ENCODE assay signal across 7 cellular contexts in the genomic region with DNA sequence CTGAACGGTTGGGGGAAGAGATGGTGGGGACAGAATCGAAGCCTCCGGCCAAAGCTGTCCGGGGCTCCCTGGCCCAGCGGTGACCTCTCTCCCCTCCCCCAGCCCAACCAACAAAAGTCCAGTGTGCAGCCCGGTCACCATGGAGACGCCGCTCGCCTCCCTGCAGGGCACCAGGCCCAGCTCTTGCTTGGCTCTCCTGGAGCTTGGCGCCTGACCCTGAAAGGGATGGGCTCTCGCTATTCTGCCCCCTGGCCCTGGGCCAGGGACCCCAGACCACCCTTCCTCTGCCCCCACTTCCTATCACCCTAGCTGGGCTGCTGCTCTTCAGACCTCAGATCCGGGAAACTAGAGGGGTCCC. TPM values are rescaled to one million over a fixed set of nuclear protein-coding genes. Genes with fewer than 3 reads are reported as not detected.
A peak's percentile ranks its signal among the peaks of the same experiment; 100 is the strongest.
DNase-seq lines count a peak whose midpoint lies in the region; ATAC-seq and TF ChIP-seq lines count a peak whose summit lies in the region.

No MANE protein-coding gene starts in this region.

- in situ Hi-C loops in GM23248 (cut with MboI), result no loop called here

- peak overlapping the region; percentile 73 for H3K9ac ChIP-seq in GM23248
- H3K9ac ChIP-seq in SK-N-SH, result peak overlapping the region; percentile 67; the same call in 1 of the 2 replicates

- H3K4me3 ChIP-seq in GM23248 (peak overlapping the region; percentile 76), SK-N-SH (ENCODE audit: low read depth in 2 of 2, low read length in 1 of 2) (peak overlapping the region; percentile 66 to 70)

- intact Hi-C loops in sciatic nerve (cut with DNase I), result no loop called here

- DNase-seq in GM23248 (peak; percentile 63), SK-N-SH (peak; percentile 86), fibroblast of the conjunctiva (ENCODE audit: low read depth) (peak; percentile 48), sciatic nerve (ENCODE audit: low spot score) (peak; percentile 86), NCI-H446 treated with DMSO at 0.1 percent for 48 hours (lab: John Stamatoyannopoulos, UW) (no peak), RPMI8226 (no peak)

- POLR2A ChIA-PET in SK-N-SH (lab: Yijun Ruan, JAX), result interaction anchor here (0.7 to 2.6 kb wide), 8 partner anchors 9 to 68 kb away, joined by 3 to 13 read pairs (median 4); partner anchors contain the start of genes CCDC78 and CIAO3

- H3K27me3 ChIP-seq in GM23248 (replicated peaks; ENCODE audit: insufficient read depth), result no peaks in the 10 kb centered on the region
- no peaks in the 10 kb centered on the region for H3K27me3 ChIP-seq in SK-N-SH (ENCODE audit: insufficient read depth)

- peaks cover 9% of the 10 kb centered on the region; the same call in 1 of the 2 replicates for H3K4me1 ChIP-seq in GM23248 (ENCODE audit: insufficient read depth)
- H3K4me1 ChIP-seq in SK-N-SH (ENCODE audit: control insufficient read depth in 1 of 2, insufficient read depth in 2 of 2, low read depth in 1 of 2, low read length in 1 of 2), result peaks cover 13 to 43% of the 10 kb centered on the region in 2 experiments; a peak in 3 of 4 replicates

- no peak for TF ChIP-seq CTCF in SK-N-SH (IDR thresholded peaks at IDR 0.05)

- H3K4me2 ChIP-seq in GM23248 (ENCODE audit: unreplicated experiment) (peak overlapping the region; percentile 63), SK-N-SH (peak overlapping the region; percentile 93)

- CTCF ChIA-PET in SK-N-SH (lab: Yijun Ruan, JAX), result interaction anchor here (0.6 to 22.4 kb wide), 10 partner anchors 11 to 68 kb away, joined by 3 to 358 read pairs (median 9); partner anchors contain the start of genes ANTKMT, CCDC78, CHTF18 and CIAO3

- H3K27ac ChIP-seq in GM23248 (no peak overlapping the region), SK-N-SH (ENCODE audit: low read depth in 2 of 2, low read length in 1 of 2) (peak overlapping the region; percentile 56 to 91; a peak in 3 of 4 replicates)

- no peak for TF ChIP-seq RAD21 in SK-N-SH (IDR thresholded peaks at IDR 0.05; ENCODE audit: low read length)

- H3K9me2 ChIP-seq in GM23248 (ENCODE audit: insufficient read depth) (no peaks in the 10 kb centered on the region), SK-N-SH (no peaks in the 10 kb centered on the region)

- no peaks in the 10 kb centered on the region; the same call in 1 of the 2 replicates for H3K79me2 ChIP-seq in GM23248 (ENCODE audit: insufficient read depth)
- H3K79me2 ChIP-seq in SK-N-SH (ENCODE audit: insufficient read depth), result 0 out of 2 replicates have a peak, but pooled peaks cover 2% of the 10 kb centered on the region

- peak in 1 of 2 experiments; percentile 40; a peak in 2 of 4 replicates for TF ChIP-seq EP300 in SK-N-SH (IDR thresholded peaks at IDR 0.05; ENCODE audit: borderline replicate concordance in 1 of 2, low read depth in 1 of 2, low read length in 1 of 2)

- H3K9me3 ChIP-seq in GM23248 (ENCODE audit: low read depth) (no peaks in the 10 kb centered on the region), SK-N-SH (no peaks in the 10 kb centered on the region)

- no peaks in the 10 kb centered on the region for H3K36me3 ChIP-seq in GM23248 (ENCODE audit: low read depth)
- H3K36me3 ChIP-seq in SK-N-SH (replicated peaks in 1 of 2; ENCODE audit: control insufficient read depth in 1 of 2, insufficient read depth in 2 of 2, low read length in 1 of 2), result peaks cover 0 to 4% of the 10 kb centered on the region in 2 experiments

- no peak overlapping the region for H2AFZ ChIP-seq in GM23248
- no peak overlapping the region for H2AFZ ChIP-seq in SK-N-SH (ENCODE audit: low read depth)

- H4K20me1 ChIP-seq in GM23248 (ENCODE audit: insufficient read depth) (no peaks in the 10 kb centered on the region), SK-N-SH (ENCODE audit: insufficient read depth) (peaks cover 12% of the 10 kb centered on the region; the same call in 1 of the 2 replicates)

- peak; percentile 36 for ATAC-seq in sciatic nerve
- no peak for ATAC-seq in GM19463 (IDR thresholded peaks at IDR 0.05; ENCODE audit: unreplicated experiment)

- H3F3A ChIP-seq in GM23248 (ENCODE audit: insufficient read depth) (peaks cover 10% of the 10 kb centered on the region), SK-N-SH (replicated peaks; ENCODE audit: insufficient read depth) (peaks cover 28% of the 10 kb centered on the region)

- WGBS in GM23248 (ENCODE audit: low coverage in 1 of 2, low lambda C conversion rate in 2 of 2, missing lambda C conversion rate in 2 of 2), 2 experiments, result 22 to 28% methylated on average over 11 to 12 of the region's 12 CpGs
- WGBS in SK-N-SH (ENCODE audit: low lambda C conversion rate), result 20% methylated on average over 1 of the region's 12 CpGs

TF ChIP-seq in SK-N-SH, 30 proteins besides CTCF, POLR2A, EP300 and RAD21:
- TF ChIP-seq NFIC (IDR thresholded peaks at IDR 0.05; ENCODE audit: borderline replicate concordance), result peak; percentile 23
- TF ChIP-seq PBX3 (IDR thresholded peaks at IDR 0.05), result no peak
- peak; percentile 65 for TF ChIP-seq CHD2 (IDR thresholded peaks at IDR 0.05; ENCODE audit: low read length, partially characterized antibody)
- 0 out of 2 replicates have a peak, but pooled peaks have one; percentile 5 for TF ChIP-seq POLR2AphosphoS5 (IDR thresholded peaks at IDR 0.05; ENCODE audit: low read depth, low read length)
- TF ChIP-seq RFX5 (IDR thresholded peaks at IDR 0.05; ENCODE audit: low read length), result no peak
- TF ChIP-seq ZBTB33 (IDR thresholded peaks at IDR 0.05; ENCODE audit: borderline replicate concordance, low read depth), result no peak

RNA-seq across cellular contexts. Expression of gene METRN, which starts 1.3 kb away (rescaled TPM):
- 90.7 and 98.1 TPM in 2 replicates for total RNA-seq in GM23248 (2014; rRNA removed; shearing (Covaris generic))
- 21.6 and 26.0 TPM in 2 replicates for polyA plus RNA-seq in GM23248 (2016; fragmentation: Nextera tagmentation; extraction: Ambion mirVana)
- polyA plus RNA-seq in SK-N-SH (2012; rRNA removed), result 52.4 and 59.7 TPM in 2 replicates
- polyA plus RNA-seq in SK-N-SH (2012; cell fraction: cytosol; rRNA removed), result 25.1 and 56.0 TPM in 2 replicates
- polyA plus RNA-seq in SK-N-SH (2012; cell fraction: nucleus; rRNA removed), result 47.0 and 55.6 TPM in 2 replicates
- 120 TPM for total RNA-seq in sciatic nerve

RNA-seq across cellular contexts. Expression of gene ANTKMT, which starts 4.7 kb away (rescaled TPM):
- 20.4 and 34.8 TPM in 2 replicates for total RNA-seq in GM23248 (2014; rRNA removed; shearing (Covaris generic))
- polyA plus RNA-seq in GM23248 (2016; fragmentation: Nextera tagmentation; extraction: Ambion mirVana) (33.3 and 33.5 TPM in 2 replicates), SK-N-SH (2012; rRNA removed) (49.5 and 57.4 TPM in 2 replicates)
- 22.6 and 32.2 TPM in 2 replicates for polyA plus RNA-seq in SK-N-SH (2012; cell fraction: cytosol; rRNA removed)
- polyA plus RNA-seq in SK-N-SH (2012; cell fraction: nucleus; rRNA removed), result 144 and 312 TPM in 2 replicates
- total RNA-seq in sciatic nerve, result 26.3 TPM

RNA-seq across cellular contexts. Expression of gene CCDC78, which starts 10.0 kb away (rescaled TPM):
- 1.0 and 9.5 TPM in 2 replicates for total RNA-seq in GM23248 (2014; rRNA removed; shearing (Covaris generic))
- polyA plus RNA-seq in GM23248 (2016; fragmentation: Nextera tagmentation; extraction: Ambion mirVana) (0.78 and 1.1 TPM in 2 replicates), SK-N-SH (2012; rRNA removed) (15.4 and 18.8 TPM in 2 replicates)
- polyA plus RNA-seq in SK-N-SH (2012; cell fraction: cytosol; rRNA removed), result 1.4 and 2.8 TPM in 2 replicates
- polyA plus RNA-seq in SK-N-SH (2012; cell fraction: nucleus; rRNA removed), result 160 and 164 TPM in 2 replicates
- total RNA-seq in sciatic nerve, result 2.1 TPM

RNA-seq across cellular contexts. Expression of gene FBXL16, which starts 10.6 kb away (rescaled TPM):
- 0.54 TPM in 1 of 2 replicates, not detected in the other for total RNA-seq in GM23248 (2014; rRNA removed; shearing (Covaris generic))
- polyA plus RNA-seq in GM23248 (2016; fragmentation: Nextera tagmentation; extraction: Ambion mirVana) (0.16 and 0.29 TPM in 2 replicates), SK-N-SH (2012; rRNA removed) (17.7 and 19.8 TPM in 2 replicates)
- 11.3 and 18.3 TPM in 2 replicates for polyA plus RNA-seq in SK-N-SH (2012; cell fraction: cytosol; rRNA removed)
- polyA plus RNA-seq in SK-N-SH (2012; cell fraction: nucleus; rRNA removed), result 19.3 and 27.4 TPM in 2 replicates
- total RNA-seq in sciatic nerve, result 6.5 TPM

RNA-seq across cellular contexts. Expression of gene HAGHL, which starts 10.7 kb away (rescaled TPM):
- total RNA-seq in GM23248 (2014; rRNA removed; shearing (Covaris generic)), result 5.8 and 7.8 TPM in 2 replicates
- polyA plus RNA-seq in GM23248 (2016; fragmentation: Nextera tagmentation; extraction: Ambion mirVana), result 10.8 and 64.8 TPM in 2 replicates
- polyA plus RNA-seq in SK-N-SH (2012; rRNA removed), result 60.6 and 65.5 TPM in 2 replicates
- polyA plus RNA-seq in SK-N-SH (2012; cell fraction: cytosol; rRNA removed), result 15.2 and 18.9 TPM in 2 replicates
- 374 and 593 TPM in 2 replicates for polyA plus RNA-seq in SK-N-SH (2012; cell fraction: nucleus; rRNA removed)
- total RNA-seq in sciatic nerve, result 6.5 TPM

Comparison
In these comparisons a context has a peak if more than half of its experiments do, and no peak if none do; other contexts are left out.
1. DNase-seq: peak in GM23248 (single experiment), SK-N-SH (single experiment), fibroblast of the conjunctiva (single experiment) and sciatic nerve (single experiment); none in NCI-H446 treated with DMSO at 0.1 percent for 48 hours (single experiment) and RPMI8226 (single experiment).